Comparison of ENCODE assay signal across 18 cellular contexts in genomic region chr2:77054938-77055337, GRCh38.
DNase-seq lines count a peak whose midpoint lies in the region; ATAC-seq lines count a peak whose summit lies in the region.
"Had no signal": no experiment of that assay in that cellular context is flagged by ENCODE, and none has a peak within 500 bp of the region (broad histone marks: within the 10 kb centered on the region; RNA-seq: fewer than 3 reads in every experiment).

No MANE protein-coding gene starts in this region.

- DNase-seq in Daoy (ENCODE audit: low read depth) (peak; percentile 0), Kasumi-1 (lab: John Stamatoyannopoulos, UW) (peak; percentile 46 to 51), ecto neural progenitor cell (ENCODE audit: low spot score) (peak; percentile 56), medulla oblongata (ENCODE audit: extremely low spot score) (peak; percentile 4), NCI-H1694 treated with DMSO at 0.1 percent for 48 hours (lab: John Stamatoyannopoulos, UW) (no peak)
- no peak for DNase-seq in activated CD8-positive, alpha-beta memory T cell treated with anti-CD3 and anti-CD28 coated beads, Interleukin-2, amount 10 ng/mL, durations not matched to agents 7 days and 5 days
- no peak for DNase-seq in activated naive CD4-positive, alpha-beta T cell treated with Interleukin-2 at 50 U/mL for 16 hours
- DNase-seq: activated CD4-positive, alpha-beta T cell treated with anti-CD3 and anti-CD28 coated beads for 1 hour; activated effector memory CD4-positive, alpha-beta T cell treated with anti-CD3 and anti-CD28 coated beads, Interleukin-2, amount 50 U/mL, for 16 hours; Calu3; foreskin fibroblast; GOT3; naive thymus-derived CD8-positive, alpha-beta T cell; NCI-H2029; NCI-H510A treated with DMSO at 0.1 percent for 48 hours; Right ventricle myocardium superior; T-helper 2 cell had no signal

- H3K4me3 Mint-ChIP-seq in activated CD8-positive, alpha-beta memory T cell treated with anti-CD3 and anti-CD28 coated beads, Interleukin-2, amount 10 ng/mL, durations not matched to agents 7 days and 5 days = no peak overlapping the region
- H3K4me3 Mint-ChIP-seq: naive thymus-derived CD8-positive, alpha-beta T cell had no signal

- H3K27me3 Mint-ChIP-seq in activated CD8-positive, alpha-beta memory T cell treated with anti-CD3 and anti-CD28 coated beads, Interleukin-2, amount 10 ng/mL, durations not matched to agents 7 days and 5 days = no peaks in the 10 kb centered on the region
- H3K27me3 Mint-ChIP-seq: naive thymus-derived CD8-positive, alpha-beta T cell had no signal

- CTCF ChIA-PET in activated CD8-positive, alpha-beta memory T cell treated with anti-CD3 and anti-CD28 coated beads, Interleukin-2, amount 10 ng/mL, durations not matched to agents 7 days and 5 days (lab: Charles Lee) = no interaction called here

- no peaks in the 10 kb centered on the region for H3K36me3 Mint-ChIP-seq in activated CD8-positive, alpha-beta memory T cell treated with anti-CD3 and anti-CD28 coated beads, Interleukin-2, amount 10 ng/mL, durations not matched to agents 7 days and 5 days
- H3K36me3 Mint-ChIP-seq: naive thymus-derived CD8-positive, alpha-beta T cell had no signal

- H3K27ac Mint-ChIP-seq in activated CD8-positive, alpha-beta memory T cell treated with anti-CD3 and anti-CD28 coated beads, Interleukin-2, amount 10 ng/mL, durations not matched to agents 7 days and 5 days = no peak overlapping the region
- H3K27ac Mint-ChIP-seq: naive thymus-derived CD8-positive, alpha-beta T cell had no signal

- ATAC-seq in activated CD8-positive, alpha-beta memory T cell treated with anti-CD3 and anti-CD28 coated beads, Interleukin-2, amount 10 ng/mL, durations not matched to agents 7 days and 5 days = no peak
- ATAC-seq in GM19328 (IDR thresholded peaks at IDR 0.05; ENCODE audit: unreplicated experiment) = no peak
- ATAC-seq: naive thymus-derived CD8-positive, alpha-beta T cell had no signal

- H3K4me1 Mint-ChIP-seq in activated CD8-positive, alpha-beta memory T cell treated with anti-CD3 and anti-CD28 coated beads, Interleukin-2, amount 10 ng/mL, durations not matched to agents 7 days and 5 days = no peaks in the 10 kb centered on the region
- H3K4me1 Mint-ChIP-seq: naive thymus-derived CD8-positive, alpha-beta T cell had no signal

- peaks cover 8% of the 10 kb centered on the region for H3K9me3 Mint-ChIP-seq in activated CD8-positive, alpha-beta memory T cell treated with anti-CD3 and anti-CD28 coated beads, Interleukin-2, amount 10 ng/mL, durations not matched to agents 7 days and 5 days (ENCODE audit: low read depth)

Comparison
In these comparisons a context has a peak if more than half of its experiments do, and no peak if none do; other contexts are left out.
1. DNase-seq: peak in Daoy (single experiment), Kasumi-1 (2 of 2), ecto neural progenitor cell (single experiment) and medulla oblongata (single experiment); none in activated CD8-positive, alpha-beta memory T cell treated with anti-CD3 and anti-CD28 coated beads, Interleukin-2, amount 10 ng/mL, durations not matched to agents 7 days and 5 days (single experiment), activated naive CD4-positive, alpha-beta T cell treated with Interleukin-2 at 50 U/mL for 16 hours (single experiment) and NCI-H1694 treated with DMSO at 0.1 percent for 48 hours (single experiment).